ENCODE assay signal across 22 cellular contexts in genomic region chr14:77866932-77867331, GRCh38.
"Had no signal": no experiment of that assay in that cellular context is flagged by ENCODE, and none has a peak within 500 bp of the region (broad histone marks: within the 10 kb centered on the region; RNA-seq: fewer than 3 reads in every experiment).

No MANE protein-coding gene starts in this region.

- H3K4me1 Mint-ChIP-seq: endodermal cell had no signal

- H3K9me3 Mint-ChIP-seq: effector memory CD8-positive, alpha-beta T cell had no signal

- DNase-seq: colonic mucosa; cortex of kidney; dermis blood vessel endothelial cell; dorsolateral prefrontal cortex; effector CD4-positive, alpha-beta T cell; effector CD8-positive, alpha-beta T cell; effector memory CD4-positive, alpha-beta T cell; effector memory CD8-positive, alpha-beta T cell; endodermal cell; erythroblast; esophagus squamous epithelium; foreskin fibroblast; foreskin keratinocyte; foreskin melanocyte; gastrocnemius medialis; glutamatergic neuron; head of caudate nucleus; heart left ventricle; heart right ventricle had no signal

- H3K27me3 Mint-ChIP-seq: dendritic cell treated with granulocyte-macrophage colony-stimulating factor and Interleukin-4, amounts not matched to agents 40 ng/mL and 50 ng/mL, for 4 days; effector memory CD8-positive, alpha-beta T cell had no signal

- H3K27ac Mint-ChIP-seq: dendritic cell treated with granulocyte-macrophage colony-stimulating factor and Interleukin-4, amounts not matched to agents 40 ng/mL and 50 ng/mL, for 4 days; effector memory CD8-positive, alpha-beta T cell; endodermal cell had no signal

- ATAC-seq: effector memory CD8-positive, alpha-beta T cell; esophagus mucosa; foreskin keratinocyte; gastrocnemius medialis; gastroesophageal sphincter; heart left ventricle; heart right ventricle had no signal

- H3K4me3 Mint-ChIP-seq: dendritic cell treated with granulocyte-macrophage colony-stimulating factor and Interleukin-4, amounts not matched to agents 40 ng/mL and 50 ng/mL, for 4 days; effector memory CD8-positive, alpha-beta T cell; endodermal cell had no signal
